Comparison of ENCODE assay signal across 1 cellular context in genomic region chr15:44984144-44984543, GRCh38.
TF ChIP-seq lines count a peak whose summit lies in the region.

No MANE protein-coding gene starts in this region.

TF ChIP-seq in SK-N-SH treated with all-trans-retinoic acid at 6 μM for 48 hours, 23 proteins besides CTCF, POLR2A, EP300 and RAD21:
- TF ChIP-seq TSHZ2 (CRISPR knock-in tag; IDR thresholded peaks at IDR 0.05), result peak; percentile 68; the same call in 1 of the 2 replicates
- 0 out of 2 replicates have a peak, but pooled peaks have one; percentile 31 for TF ChIP-seq ISL1 (CRISPR knock-in tag; IDR thresholded peaks at IDR 0.05)
- TF ChIP-seq ZFP30 (CRISPR knock-in tag; IDR thresholded peaks at IDR 0.05), result peak; percentile 48
- peak; percentile 93 for TF ChIP-seq TCF4 (CRISPR knock-in tag; IDR thresholded peaks at IDR 0.05; ENCODE audit: borderline replicate concordance)
TF ChIP-seq in SK-N-SH treated with all-trans-retinoic acid at 6 μM for 48 hours: peak in this region for 4; not testable (repeated sequence) for 19.
